In the genomic region with DNA sequence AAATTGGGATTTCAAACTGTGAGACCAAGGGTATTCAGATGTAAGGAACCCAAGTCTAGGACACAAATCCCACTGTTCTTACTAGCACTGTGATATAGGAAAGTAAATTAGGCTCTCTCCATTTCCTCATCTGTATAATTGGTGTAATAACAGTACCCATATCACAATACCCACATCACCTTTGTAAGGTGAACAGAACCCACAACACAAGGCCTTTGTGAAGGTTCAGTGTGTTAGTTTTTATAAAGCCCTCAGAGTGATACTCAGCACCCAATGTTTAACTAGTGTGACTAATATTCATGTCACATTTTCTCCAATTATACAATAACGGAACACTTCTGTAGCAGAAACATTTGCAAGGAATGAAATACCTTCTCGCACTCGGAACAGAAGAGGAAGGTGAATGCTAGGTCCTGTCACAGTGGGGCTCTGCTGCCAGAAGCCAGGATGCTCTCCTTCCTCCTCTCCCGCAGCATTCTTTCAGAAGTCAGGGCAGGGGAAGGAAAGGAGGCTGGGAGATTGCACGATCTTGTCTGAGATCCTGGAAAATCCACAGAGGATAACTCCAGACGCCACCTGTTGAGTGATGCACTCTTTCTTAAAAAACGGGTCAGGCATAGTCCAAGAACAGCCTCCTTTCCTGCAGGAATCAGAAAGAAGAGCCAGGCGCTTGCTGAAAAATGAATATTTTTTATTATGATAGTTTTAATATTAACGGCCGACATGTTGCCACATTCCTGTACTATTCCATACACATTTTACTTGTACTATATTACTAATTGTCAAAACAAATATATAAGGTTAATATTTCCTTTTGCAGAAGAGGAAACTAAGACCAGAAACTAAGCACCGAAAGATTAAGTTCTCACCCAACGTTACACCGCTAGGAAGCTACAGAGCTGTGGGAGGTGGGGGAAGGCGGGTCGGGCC, we compare ENCODE assay signal across 8 cellular contexts. TPM values are rescaled to one million over a fixed set of nuclear protein-coding genes. Genes with fewer than 3 reads are reported as not detected.
DNase-seq lines count a peak whose midpoint lies in the region; ATAC-seq and TF ChIP-seq lines count a peak whose summit lies in the region.

No MANE protein-coding gene starts in this region.

- H3K4me1 ChIP-seq in adipocyte (ENCODE audit: control insufficient read depth, insufficient read depth, low read length), result peaks cover 12% of the 10 kb centered on the region
- H3K4me1 ChIP-seq in stomach, result peaks cover 8 to 24% (median 18%) of the 10 kb centered on the region in 4 donors

- DNase-seq in BJ (ENCODE audit: low read depth) (no peak), HK-2 (ENCODE audit: unreplicated experiment) (peak; percentile 7), adipocyte (ENCODE audit: low read depth) (peak; percentile 29), immature natural killer cell (no peak), stomach (no peak), retina (no peak)
- no peak for DNase-seq in stimulated activated CD4-positive, alpha-beta T cell treated with anti-CD3 and anti-CD28 coated beads, Interleukin-4, amount 100 ng/mL, for 24 hours

- no peak for TF ChIP-seq EP300 in stomach (IDR thresholded peaks at IDR 0.05)

- no peaks in the 10 kb centered on the region for H3K27me3 ChIP-seq in BJ (ENCODE audit: control insufficient read depth, insufficient read depth, low read length)
- no peaks in the 10 kb centered on the region for H3K27me3 ChIP-seq in adipocyte (replicated peaks; ENCODE audit: control insufficient read depth, insufficient read depth, low read length)
- H3K27me3 ChIP-seq in stomach, result no peaks in the 10 kb centered on the region

- CTCF ChIA-PET in BJ (lab: Yijun Ruan, JAX), result interaction anchor here (1.0 to 1.6 kb wide), 4 partner anchors 10 to 45 kb away, joined by 3 to 7 read pairs (median 4); a partner anchor contains a TSS

- no peak for TF ChIP-seq CTCF in BJ (IDR thresholded peaks at IDR 0.05; ENCODE audit: insufficient read depth, low read depth, low read length)
- no peak for TF ChIP-seq CTCF in stomach (IDR thresholded peaks at IDR 0.05)

- peaks cover 23 to 32% (median 31%) of the 10 kb centered on the region in 3 donors for H3K36me3 Mint-ChIP-seq in immature natural killer cell

- H3K9ac ChIP-seq in adipocyte (ENCODE audit: low read length), result peak overlapping the region; percentile 96

- H3K27ac ChIP-seq in stomach, result peak overlapping the region; percentile 83 to 89 (median 86)

- peak overlapping the region; percentile 77 for H3K4me3 ChIP-seq in BJ (ENCODE audit: low read depth, low read length)
- H3K4me3 ChIP-seq in adipocyte (ENCODE audit: low read length), result peak overlapping the region; percentile 91
- H3K4me3 ChIP-seq in stomach, result peak overlapping the region; percentile 59 to 81 (median 66)

- H3K27me3 Mint-ChIP-seq in immature natural killer cell (ENCODE audit: low read depth in 3 of 3), result peaks cover 0 to 4% (median 2%) of the 10 kb centered on the region in 3 donors

- peak overlapping the region; percentile 89 to 96 (median 93) for H3K27ac Mint-ChIP-seq in immature natural killer cell

- peaks cover 21 to 41% of the 10 kb centered on the region in 2 donors for H3K4me1 Mint-ChIP-seq in immature natural killer cell

- ATAC-seq in GM21381 (IDR thresholded peaks at IDR 0.05; ENCODE audit: unreplicated experiment), result no peak

- intact Hi-C loops in stomach (cut with DNase I; ENCODE audit: low total_unique reads), result no loop called here

- peaks cover 0 to 3% (median 0%) of the 10 kb centered on the region in 6 donors for H3K9me3 Mint-ChIP-seq in immature natural killer cell

- WGBS in stomach, 5 donors, result 10 to 15% (median 11%) methylated on average over 15 of the region's 15 CpGs

- H3K36me3 ChIP-seq in BJ (ENCODE audit: control insufficient read depth, insufficient read depth, low read length) (peaks cover 7% of the 10 kb centered on the region), adipocyte (ENCODE audit: control insufficient read depth, insufficient read depth, low read length, severe bottlenecking) (peaks cover 31% of the 10 kb centered on the region), stomach (peaks cover 30 to 40% (median 38%) of the 10 kb centered on the region in 4 donors)

- H3K4me3 Mint-ChIP-seq in immature natural killer cell, result peak overlapping the region; percentile 95 to 96 (median 95)

- H3K9me3 ChIP-seq in adipocyte (ENCODE audit: control insufficient read depth, low read length), result no peaks in the 10 kb centered on the region
- H3K9me3 ChIP-seq in stomach, result peaks cover 0 to 9% (median 4%) of the 10 kb centered on the region in 4 donors

- TF ChIP-seq POLR2A in stomach (IDR thresholded peaks at IDR 0.05), result no peak

- POLR2A ChIA-PET in BJ (lab: Charles Lee), result no interaction called here

RNA-seq across cellular contexts. Expression of a gene that starts 0.8 kb away (rescaled TPM):
- 8.8 and 11.3 TPM in 2 replicates for polyA plus RNA-seq in BJ (2011; rRNA removed)
- 8.8 and 10.8 TPM in 2 replicates for polyA minus RNA-seq in BJ (2011; rRNA and poly(A)+ RNA removed)
- 10 to 100 TPM in 1 of 3 donors, 1 to 10 TPM in 2; 6.5 to 15.9 (median 7.7) TPM for polyA plus RNA-seq in immature natural killer cell
- 10 to 100 TPM in 1 of 5 donors, 1 to 10 TPM in 3, under 1 TPM in 1; 0.89 to 17.1 (median 8.1) TPM for total RNA-seq in stomach
- polyA plus RNA-seq in stomach, result 1 to 10 TPM; 3.3 to 4.9 (median 3.7) TPM

RNA-seq across cellular contexts. Expression of a gene that starts 16.7 kb away (rescaled TPM):
- polyA plus RNA-seq in BJ (2011; rRNA removed) (0.64 and 1.2 TPM in 2 replicates), immature natural killer cell (1 to 10 TPM in 1 of 3 donors, under 1 TPM in 1, not detected in 1; 0.67 to 3.0 TPM), stomach (under 1 TPM; 0.31 to 0.76 (median 0.40) TPM)
- 3.4 and 5.2 TPM in 2 replicates for polyA minus RNA-seq in BJ (2011; rRNA and poly(A)+ RNA removed)
- total RNA-seq in stomach, result 10 to 100 TPM in 1 of 5 donors, 1 to 10 TPM in 3, not detected in 1; 1.4 to 12.1 (median 7.0) TPM

RNA-seq across cellular contexts. Expression of a gene that starts 49.7 kb away (rescaled TPM):
- 2.4 and 3.5 TPM in 2 replicates for polyA plus RNA-seq in BJ (2011; rRNA removed)
- 1.5 and 2.4 TPM in 2 replicates for polyA minus RNA-seq in BJ (2011; rRNA and poly(A)+ RNA removed)
- 1 to 10 TPM; 2.1 to 3.0 (median 2.6) TPM for polyA plus RNA-seq in immature natural killer cell
- total RNA-seq in stomach, result 1 to 10 TPM in 4 of 5 donors, not detected in 1; 4.2 to 9.4 (median 5.1) TPM
- 1 to 10 TPM; 3.7 to 4.7 (median 3.8) TPM for polyA plus RNA-seq in stomach

RNA-seq across cellular contexts. Expression of a gene that starts 50.6 kb away (rescaled TPM):
- 1.3 and 2.5 TPM in 2 replicates for polyA plus RNA-seq in BJ (2011; rRNA removed)
- polyA minus RNA-seq in BJ (2011; rRNA and poly(A)+ RNA removed), result 0.19 TPM in 1 of 2 replicates, not detected in the other
- 1 to 10 TPM; 1.6 to 5.5 (median 2.3) TPM for polyA plus RNA-seq in immature natural killer cell
- total RNA-seq in stomach, result 1 to 10 TPM in 1 of 5 donors, under 1 TPM in 1, not detected in 3; 0.29 to 1.3 TPM
- polyA plus RNA-seq in stomach, result 1 to 10 TPM in 1 of 3 donors, under 1 TPM in 2; 0.61 to 5.8 (median 0.93) TPM

Comparison
In these comparisons a context has a peak if more than half of its experiments do, and no peak if none do; other contexts are left out.
1. DNase-seq: peak in HK-2 (single experiment) and adipocyte (single experiment); none in BJ (single experiment), immature natural killer cell (0 of 3), stomach (single experiment), retina (single experiment) and stimulated activated CD4-positive, alpha-beta T cell treated with anti-CD3 and anti-CD28 coated beads, Interleukin-4, amount 100 ng/mL, for 24 hours (single experiment).
2. Peak in every context shown above with its lines, with median percentiles within 50 percentile points of each other: H3K4me3 ChIP-seq.